ENCODE assay signal across 29 cellular contexts in the genomic region with DNA sequence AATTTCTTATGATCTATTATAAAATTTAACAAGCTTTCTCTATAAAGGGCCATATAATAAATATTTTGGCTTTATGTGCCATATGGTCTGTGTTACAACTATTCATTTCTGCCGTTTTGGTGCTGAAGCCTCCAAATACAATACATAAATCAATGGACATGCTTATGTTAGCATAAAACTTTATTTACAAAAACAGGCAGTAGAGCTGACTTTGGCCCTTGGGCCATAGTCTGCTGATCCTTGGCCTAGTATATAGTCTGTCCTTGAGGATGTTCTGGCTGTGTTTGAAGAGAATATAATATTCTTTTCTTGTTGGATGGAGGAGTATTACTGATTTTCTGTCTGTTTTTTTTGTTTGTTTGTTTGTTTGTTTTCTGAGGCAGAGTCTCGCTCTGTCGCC.
"Had no signal": no experiment of that assay in that cellular context is flagged by ENCODE, and none has a peak within 500 bp of the region (broad histone marks: within the 10 kb centered on the region; RNA-seq: fewer than 3 reads in every experiment).

No MANE protein-coding gene starts in this region.

- H3K27ac Mint-ChIP-seq: dendritic cell treated with granulocyte-macrophage colony-stimulating factor and Interleukin-4, amounts not matched to agents 40 ng/mL and 50 ng/mL, for 4 days; effector memory CD8-positive, alpha-beta T cell; endodermal cell had no signal

- H3K9me3 Mint-ChIP-seq: dendritic cell treated with granulocyte-macrophage colony-stimulating factor and Interleukin-4, amounts not matched to agents 40 ng/mL and 50 ng/mL, for 4 days; effector memory CD8-positive, alpha-beta T cell had no signal

- ATAC-seq: effector memory CD8-positive, alpha-beta T cell; esophagus mucosa; foreskin keratinocyte; gastrocnemius medialis; gastroesophageal sphincter; heart left ventricle; heart right ventricle had no signal

- H3K4me1 Mint-ChIP-seq: endodermal cell had no signal

- FAIRE-seq: colon, endometrium, endothelial cell of umbilical vein, frontal cortex had no signal

- H3K9me3 ChIP-seq: colonic mucosa, esophagus muscularis mucosa, esophagus squamous epithelium, gastrocnemius medialis, gastroesophageal sphincter had no signal

- H3K27me3 ChIP-seq: colonic mucosa, dorsolateral prefrontal cortex, esophagus muscularis mucosa, esophagus squamous epithelium, foreskin keratinocyte, gastrocnemius medialis, gastroesophageal sphincter, heart left ventricle, heart right ventricle had no signal

- DNase-seq: colonic mucosa; cortex of kidney; dermis blood vessel endothelial cell; dorsolateral prefrontal cortex; effector CD4-positive, alpha-beta T cell; effector CD8-positive, alpha-beta T cell; effector memory CD4-positive, alpha-beta T cell; effector memory CD8-positive, alpha-beta T cell; endodermal cell; erythroblast; esophagus squamous epithelium; foreskin fibroblast; foreskin keratinocyte; foreskin melanocyte; gastrocnemius medialis; glutamatergic neuron; head of caudate nucleus; heart left ventricle; heart right ventricle had no signal

- H3K27me3 Mint-ChIP-seq: dendritic cell treated with granulocyte-macrophage colony-stimulating factor and Interleukin-4, amounts not matched to agents 40 ng/mL and 50 ng/mL, for 4 days; effector memory CD8-positive, alpha-beta T cell had no signal

- H3K4me3 Mint-ChIP-seq: dendritic cell treated with granulocyte-macrophage colony-stimulating factor and Interleukin-4, amounts not matched to agents 40 ng/mL and 50 ng/mL, for 4 days; effector memory CD8-positive, alpha-beta T cell; endodermal cell had no signal

- H3K4me1 ChIP-seq: colonic mucosa, esophagus muscularis mucosa, esophagus squamous epithelium, foreskin keratinocyte, gastrocnemius medialis, gastroesophageal sphincter, heart right ventricle had no signal

- H3K36me3 ChIP-seq: colonic mucosa, esophagus muscularis mucosa, esophagus squamous epithelium, gastrocnemius medialis, gastroesophageal sphincter, heart left ventricle, heart right ventricle had no signal

- H3K27ac ChIP-seq: colonic mucosa, coronary artery, dorsolateral prefrontal cortex, epithelial cell of prostate, esophagus muscularis mucosa, esophagus squamous epithelium, foreskin keratinocyte, gastrocnemius medialis, gastroesophageal sphincter, heart left ventricle, heart right ventricle had no signal

- H3K4me3 ChIP-seq: colonic mucosa, coronary artery, dorsolateral prefrontal cortex, esophagus muscularis mucosa, esophagus squamous epithelium, gastrocnemius medialis, gastroesophageal sphincter, heart left ventricle, heart right ventricle had no signal
